ENCODE assay signal across 1 cellular context in the genomic region with DNA sequence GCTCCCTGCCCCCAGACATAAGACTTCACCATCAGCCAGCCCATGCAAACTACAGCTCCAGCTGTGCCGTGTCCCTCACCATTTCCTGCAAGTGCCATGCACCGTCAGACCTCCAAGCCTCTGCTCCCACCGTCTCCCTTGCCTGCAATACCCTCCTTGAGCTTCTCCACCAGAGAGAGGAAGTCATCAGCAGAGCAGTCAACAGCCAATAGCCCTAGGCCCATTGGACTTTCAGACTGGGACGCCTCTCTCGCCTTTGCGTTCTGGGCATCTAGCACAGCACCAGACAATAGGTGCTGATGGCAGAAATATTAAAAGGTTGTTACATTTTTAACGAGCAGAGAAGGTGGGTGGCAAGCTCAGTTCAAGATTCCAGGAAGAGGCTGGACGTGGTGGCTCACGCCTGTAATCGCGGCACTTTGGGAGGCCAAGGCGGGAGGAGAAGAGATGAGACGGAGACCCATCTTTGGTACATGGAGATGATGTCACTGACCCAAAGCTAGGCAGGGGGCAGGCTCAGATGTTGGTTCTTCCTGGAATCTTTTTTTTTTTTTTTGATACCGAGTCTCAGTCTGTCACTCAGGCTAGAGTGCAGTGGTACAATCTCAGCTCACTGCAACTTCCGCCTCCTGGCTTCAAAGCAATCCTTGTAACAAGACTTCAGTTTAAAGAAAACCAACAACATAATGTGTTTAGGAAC.
TF ChIP-seq lines count a peak whose summit lies in the region.

No MANE protein-coding gene starts in this region.

TF ChIP-seq in GM12878, 131 proteins besides CTCF, POLR2A, EP300 and RAD21:
- TF ChIP-seq ATF7 (IDR thresholded peaks at IDR 0.05; ENCODE audit: low read depth) (0 out of 2 replicates have a peak, but pooled peaks have one; percentile 28), BRCA1 (IDR thresholded peaks at IDR 0.05; ENCODE audit: low read depth, low read length) (no peak)
